ENCODE assay signal across 9 cellular contexts in the genomic region with DNA sequence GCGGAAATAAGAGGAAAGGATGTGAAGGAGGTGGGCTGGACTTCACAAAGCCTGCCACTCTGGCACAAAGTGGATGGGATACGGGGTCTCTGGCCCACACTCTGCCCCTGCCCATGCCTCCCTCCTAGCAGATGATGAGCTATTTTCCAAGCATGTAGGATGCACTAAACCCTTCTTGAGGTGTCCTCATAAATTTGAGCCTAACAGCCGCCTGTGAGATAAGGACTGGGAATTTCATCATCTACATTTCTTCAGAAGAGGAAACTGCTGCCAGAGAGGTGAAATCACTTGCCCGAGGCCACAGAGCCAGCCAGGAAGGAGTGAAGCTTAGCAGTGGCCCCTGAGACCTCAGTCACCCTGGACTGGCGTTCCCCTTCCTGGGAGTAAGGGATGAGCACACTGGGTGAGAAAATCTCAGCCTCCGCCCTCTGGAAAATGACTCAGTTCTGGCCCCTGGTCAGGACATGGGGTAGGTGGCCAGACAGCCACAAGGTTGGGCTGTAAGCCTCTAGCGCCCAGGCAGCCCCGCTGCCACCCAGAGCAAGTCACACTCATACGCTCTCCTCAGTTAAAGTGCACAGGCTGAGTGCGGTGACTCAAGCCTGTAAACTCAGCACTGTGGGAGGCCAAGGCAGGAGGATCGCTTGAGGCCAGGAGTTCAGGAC. TPM values are rescaled to one million over a fixed set of nuclear protein-coding genes. Genes with fewer than 3 reads are reported as not detected.
DNase-seq lines count a peak whose midpoint lies in the region; ATAC-seq and TF ChIP-seq lines count a peak whose summit lies in the region.
"Had no signal": no experiment of that assay in that cellular context is flagged by ENCODE, and none has a peak within 500 bp of the region (broad histone marks: within the 10 kb centered on the region; RNA-seq: fewer than 3 reads in every experiment).

No MANE protein-coding gene starts in this region.

- H3K27ac Mint-ChIP-seq in T-helper 2 cell treated with Interferon-gamma antibody and Interleukin-4, amounts not matched to agents 5 μg/mL and 100 μg/mL, for 36 hours, result no peak overlapping the region
- no peak overlapping the region for H3K27ac Mint-ChIP-seq in neural progenitor cell

- H3K9me3 Mint-ChIP-seq in T-helper 2 cell treated with Interferon-gamma antibody and Interleukin-4, amounts not matched to agents 5 μg/mL and 100 μg/mL, for 36 hours, result no peaks in the 10 kb centered on the region
- H3K9me3 Mint-ChIP-seq in neural progenitor cell, result no peaks in the 10 kb centered on the region

- no peak overlapping the region for H2AFZ ChIP-seq in neural progenitor cell (replicated peaks)

- H3K36me3 Mint-ChIP-seq in T-helper 2 cell treated with Interferon-gamma antibody and Interleukin-4, amounts not matched to agents 5 μg/mL and 100 μg/mL, for 36 hours (ENCODE audit: low read depth), result no peaks in the 10 kb centered on the region
- no peaks in the 10 kb centered on the region for H3K36me3 Mint-ChIP-seq in neural progenitor cell

- H3K4me1 ChIP-seq in gastrocnemius medialis (peaks cover 60% of the 10 kb centered on the region in 2 donors), neural progenitor cell (peaks cover 13% of the 10 kb centered on the region)

- in situ Hi-C loops in gastrocnemius medialis (cut with MboI; ENCODE audit: low sequenced_read_pairs in 4 of 4), result loop anchor here in 3 of 4 donors (5.0 to 25.0 kb wide), 4 partner anchors 33 to 252 kb away; no protein-coding TSS in a partner anchor

- DNase-seq in H4 (ENCODE audit: low spot score) (peak; percentile 84), RPMI7951 (ENCODE audit: low read depth) (peak; percentile 99), fibroblast of pulmonary artery (ENCODE audit: low read depth) (peak; percentile 62), gastrocnemius medialis (peak; percentile 86 to 97), GM10248 (ENCODE audit: extremely low spot score) (no peak), neural progenitor cell (ENCODE audit: low spot score) (no peak)
- DNase-seq in T-helper 2 cell treated with Interferon-gamma antibody and Interleukin-4, amounts not matched to agents 5 μg/mL and 100 μg/mL, for 36 hours (ENCODE audit: low spot score), result no peak

- H3K27ac ChIP-seq in gastrocnemius medialis, result peak overlapping the region; percentile 90 to 99 (median 96)
- no peak overlapping the region for H3K27ac ChIP-seq in neural progenitor cell

- no peaks in the 10 kb centered on the region for H3K27me3 Mint-ChIP-seq in T-helper 2 cell treated with Interferon-gamma antibody and Interleukin-4, amounts not matched to agents 5 μg/mL and 100 μg/mL, for 36 hours (ENCODE audit: low read depth)
- H3K27me3 Mint-ChIP-seq in neural progenitor cell (ENCODE audit: insufficient read depth, low read depth), result peaks cover 9% of the 10 kb centered on the region

- H3K4me2 ChIP-seq in neural progenitor cell, result no peak overlapping the region

- no peaks in the 10 kb centered on the region for H3K27me3 ChIP-seq in gastrocnemius medialis
- no peaks in the 10 kb centered on the region for H3K27me3 ChIP-seq in neural progenitor cell

- no peaks in the 10 kb centered on the region for H4K20me1 ChIP-seq in neural progenitor cell (ENCODE audit: low read depth)

- no peaks in the 10 kb centered on the region for H3K9me3 ChIP-seq in gastrocnemius medialis
- no peaks in the 10 kb centered on the region for H3K9me3 ChIP-seq in neural progenitor cell (ENCODE audit: low read depth)

- TF ChIP-seq CTCF in fibroblast of pulmonary artery (IDR thresholded peaks at IDR 0.05; ENCODE audit: low read length, missing control alignments) (no peak), gastrocnemius medialis (IDR thresholded peaks at IDR 0.05 in 4 of 5, conservative IDR thresholded peaks at IDR 0.05 in 1 of 5) (peak in 1 of 5 experiments; percentile 17), GM10248 (IDR thresholded peaks at IDR 0.05; ENCODE audit: control extremely low read depth, extremely low read depth, low read depth, missing control alignments) (no peak), neural progenitor cell (IDR thresholded peaks at IDR 0.05) (no peak)

- ATAC-seq in gastrocnemius medialis (peak; percentile 57 to 72), HG03097 (IDR thresholded peaks at IDR 0.05; ENCODE audit: low FRiP score, unreplicated experiment) (no peak)

- H3K9ac ChIP-seq in neural progenitor cell, result no peak overlapping the region

- H3K4me3 ChIP-seq in fibroblast of pulmonary artery (replicated peaks; ENCODE audit: low read depth, low read length) (no peak overlapping the region), gastrocnemius medialis (peak overlapping the region in 1 of 4 donors; percentile 26), neural progenitor cell (no peak overlapping the region)

- H3F3A ChIP-seq in neural progenitor cell (ENCODE audit: low read depth), result no peaks in the 10 kb centered on the region

- CTCF ChIA-PET in GM10248 (lab: Yijun Ruan, JAX), result no interaction called here

- POLR2A ChIA-PET in GM10248 (lab: Yijun Ruan, JAX), result no interaction called here

- peak; percentile 69 to 74 for TF ChIP-seq POLR2A in gastrocnemius medialis (IDR thresholded peaks at IDR 0.05)

- intact Hi-C loops in gastrocnemius medialis (cut with DNase I; ENCODE audit: low total_unique reads), result loop anchor here (1.0 to 5.0 kb wide), 3 partner anchors 32 to 328 kb away; no protein-coding TSS in a partner anchor

- H3K4me3 Mint-ChIP-seq in T-helper 2 cell treated with Interferon-gamma antibody and Interleukin-4, amounts not matched to agents 5 μg/mL and 100 μg/mL, for 36 hours, result no peak overlapping the region
- H3K4me3 Mint-ChIP-seq in neural progenitor cell, result no peak overlapping the region

- H3K36me3 ChIP-seq in gastrocnemius medialis (no peaks in the 10 kb centered on the region), neural progenitor cell (no peaks in the 10 kb centered on the region)

- H3K79me2 ChIP-seq in neural progenitor cell (ENCODE audit: low read depth), result no peaks in the 10 kb centered on the region

- H3K4me1 Mint-ChIP-seq in T-helper 2 cell treated with Interferon-gamma antibody and Interleukin-4, amounts not matched to agents 5 μg/mL and 100 μg/mL, for 36 hours (ENCODE audit: low read depth), result no peaks in the 10 kb centered on the region
- peaks cover 11% of the 10 kb centered on the region for H3K4me1 Mint-ChIP-seq in neural progenitor cell

RNA-seq across cellular contexts. Expression of a gene that starts 27.9 kb away (rescaled TPM):
- not detected in 2 replicates for total RNA-seq in H4 (2014; rRNA removed; shearing (Covaris generic))
- 1.3 and 2.3 TPM in 2 replicates for total RNA-seq in RPMI7951 (2014; rRNA removed; shearing (Covaris generic))
- total RNA-seq in gastrocnemius medialis (over 10,000 TPM in 2 of 4 donors, 1,000 to 10,000 TPM in 2; 7,153 to 19,373 (median 11,028) TPM), neural progenitor cell (ENCODE audit: low replicate concordance) (0.53 TPM in 1 of 2 replicates, not detected in the other)
- total RNA-seq: temporal lobe had no signal

RNA-seq across cellular contexts. Expression of a gene that starts 48.6 kb away (rescaled TPM):
- total RNA-seq in H4 (2014; rRNA removed; shearing (Covaris generic)), result 0.08 and 0.43 TPM in 2 replicates
- 0.10 and 0.24 TPM in 2 replicates for total RNA-seq in RPMI7951 (2014; rRNA removed; shearing (Covaris generic))
- 1 to 10 TPM; 1.8 to 5.4 (median 1.9) TPM for total RNA-seq in gastrocnemius medialis
- total RNA-seq in neural progenitor cell (ENCODE audit: low replicate concordance), result 0.04 and 0.19 TPM in 2 replicates

RNA-seq across cellular contexts. Expression of a gene that starts 59.0 kb away (rescaled TPM):
- total RNA-seq in H4 (2014; rRNA removed; shearing (Covaris generic)), result 13.6 and 14.9 TPM in 2 replicates
- 16.2 and 17.8 TPM in 2 replicates for total RNA-seq in RPMI7951 (2014; rRNA removed; shearing (Covaris generic))
- total RNA-seq in gastrocnemius medialis (1 to 10 TPM; 1.5 to 4.5 (median 2.9) TPM), neural progenitor cell (ENCODE audit: low replicate concordance) (0.03 TPM in 1 of 2 replicates, not detected in the other)

Comparison
In these comparisons a context has a peak if more than half of its experiments do, and no peak if none do; other contexts are left out.
1. DNase-seq: peak in H4 (single experiment), RPMI7951 (single experiment), fibroblast of pulmonary artery (single experiment) and gastrocnemius medialis (2 of 2); none in GM10248 (single experiment), T-helper 2 cell treated with Interferon-gamma antibody and Interleukin-4, amounts not matched to agents 5 μg/mL and 100 μg/mL, for 36 hours (single experiment) and neural progenitor cell (single experiment).
2. RNA of a gene that starts 27.9 kb away (total RNA-seq): 7,153 to 19,373 TPM in gastrocnemius medialis; 1.3 to 2.3 TPM in RPMI7951, not detected in H4 and 0.53 TPM in neural progenitor cell; every median in the first group is over 1,000 times any median in the second.